In genomic region chr2:63698825-63699548, GRCh38 we compare ENCODE assay signal across 8 cellular contexts.
DNase-seq lines count a peak whose midpoint lies in the region; ATAC-seq and TF ChIP-seq lines count a peak whose summit lies in the region.

No MANE protein-coding gene starts in this region.

- peak; percentile 61 for ATAC-seq in GM21825 (IDR thresholded peaks at IDR 0.05; ENCODE audit: unreplicated experiment)

- no peaks in the 10 kb centered on the region for H3K27me3 ChIP-seq in adrenal gland

- no peaks in the 10 kb centered on the region for H3K36me3 Mint-ChIP-seq in activated CD4-positive, alpha-beta T cell treated with anti-CD3 and anti-CD28 coated beads, Interleukin-2, amount 10 ng/mL, durations not matched to agents 24 days and 14 days (ENCODE audit: low read depth)

- no peaks in the 10 kb centered on the region for H3K4me1 ChIP-seq in adrenal gland (replicated peaks in 1 of 2)

- H3K4me3 ChIP-seq in adrenal gland (no peak overlapping the region), retinal pigment epithelial cell (ENCODE audit: low read length) (no peak overlapping the region)

- no peak overlapping the region for H3K27ac Mint-ChIP-seq in activated CD4-positive, alpha-beta T cell treated with anti-CD3 and anti-CD28 coated beads, Interleukin-2, amount 10 ng/mL, durations not matched to agents 24 days and 14 days

- DNase-seq in activated CD4-positive, alpha-beta T cell treated with anti-CD3 and anti-CD28 coated beads, Interleukin-2, amount 10 ng/mL, durations not matched to agents 24 days and 14 days: peak; percentile 70
- no peak for DNase-seq in activated CD4-positive, alpha-beta T cell treated with anti-CD3 and anti-CD28 coated beads, Interleukin-2, amount 50 U/mL, for 1 hour
- peak; percentile 48 to 73 (median 65) for DNase-seq in NCI-H1417 (lab: John Stamatoyannopoulos, UW)
- peak; percentile 29 to 68 (median 50) for DNase-seq in adrenal gland
- DNase-seq in hepatic stellate cell (ENCODE audit: low spot score): peak; percentile 73
- DNase-seq in retinal pigment epithelial cell (ENCODE audit: low read depth): peak; percentile 53
- DNase-seq in activated effector memory CD4-positive, alpha-beta T cell treated with anti-CD3 and anti-CD28 coated beads, Interleukin-2, amount 50 U/mL, for 16 hours: no peak

- H3K27me3 Mint-ChIP-seq in activated CD4-positive, alpha-beta T cell treated with anti-CD3 and anti-CD28 coated beads, Interleukin-2, amount 10 ng/mL, durations not matched to agents 24 days and 14 days: peaks cover 15% of the 10 kb centered on the region

- no peaks in the 10 kb centered on the region for H3K9me3 Mint-ChIP-seq in activated CD4-positive, alpha-beta T cell treated with anti-CD3 and anti-CD28 coated beads, Interleukin-2, amount 10 ng/mL, durations not matched to agents 24 days and 14 days

- no peak for TF ChIP-seq POLR2A in adrenal gland (IDR thresholded peaks at IDR 0.05)

- peaks cover 3% of the 10 kb centered on the region for H3K4me1 Mint-ChIP-seq in activated CD4-positive, alpha-beta T cell treated with anti-CD3 and anti-CD28 coated beads, Interleukin-2, amount 10 ng/mL, durations not matched to agents 24 days and 14 days

- no peaks in the 10 kb centered on the region for H3K36me3 ChIP-seq in adrenal gland (replicated peaks in 1 of 2)

- H3K4me3 Mint-ChIP-seq in activated CD4-positive, alpha-beta T cell treated with anti-CD3 and anti-CD28 coated beads, Interleukin-2, amount 10 ng/mL, durations not matched to agents 24 days and 14 days: no peak overlapping the region

- TF ChIP-seq CTCF in adrenal gland (IDR thresholded peaks at IDR 0.05): peak; percentile 21 to 65 (median 58)
- TF ChIP-seq CTCF in retinal pigment epithelial cell (conservative IDR thresholded peaks at IDR 0.05; ENCODE audit: low read depth, low read length): peak; percentile 63

- intact Hi-C loops in activated CD4-positive, alpha-beta T cell treated with anti-CD3 and anti-CD28 coated beads, Interleukin-2, amount 10 ng/mL, durations not matched to agents 24 days and 14 days (cut with micrococcal nuclease): no loop called here
- intact Hi-C loops in adrenal gland (cut with DNase I): loop anchor here (5.0 to 10.0 kb wide), 2 partner anchors 156 to 163 kb away; no protein-coding TSS in a partner anchor

- peak overlapping the region in 1 of 5 donors; percentile 46 for H3K27ac ChIP-seq in adrenal gland

- H3K9me3 ChIP-seq in adrenal gland (replicated peaks in 1 of 3): no peaks in the 10 kb centered on the region

- WGBS in adrenal gland, 4 donors: 46 to 64% (median 48%) methylated on average over 4 to 6 of the region's 6 CpGs

Comparison
In these comparisons a context has a peak if more than half of its experiments do, and no peak if none do; other contexts are left out.
1. DNase-seq: peak in activated CD4-positive, alpha-beta T cell treated with anti-CD3 and anti-CD28 coated beads, Interleukin-2, amount 10 ng/mL, durations not matched to agents 24 days and 14 days (single experiment), NCI-H1417 (3 of 3), adrenal gland (7 of 7), hepatic stellate cell (single experiment) and retinal pigment epithelial cell (single experiment); none in activated CD4-positive, alpha-beta T cell treated with anti-CD3 and anti-CD28 coated beads, Interleukin-2, amount 50 U/mL, for 1 hour (single experiment) and activated effector memory CD4-positive, alpha-beta T cell treated with anti-CD3 and anti-CD28 coated beads, Interleukin-2, amount 50 U/mL, for 16 hours (single experiment).